ENCODE assay signal across 21 cellular contexts in the genomic region with DNA sequence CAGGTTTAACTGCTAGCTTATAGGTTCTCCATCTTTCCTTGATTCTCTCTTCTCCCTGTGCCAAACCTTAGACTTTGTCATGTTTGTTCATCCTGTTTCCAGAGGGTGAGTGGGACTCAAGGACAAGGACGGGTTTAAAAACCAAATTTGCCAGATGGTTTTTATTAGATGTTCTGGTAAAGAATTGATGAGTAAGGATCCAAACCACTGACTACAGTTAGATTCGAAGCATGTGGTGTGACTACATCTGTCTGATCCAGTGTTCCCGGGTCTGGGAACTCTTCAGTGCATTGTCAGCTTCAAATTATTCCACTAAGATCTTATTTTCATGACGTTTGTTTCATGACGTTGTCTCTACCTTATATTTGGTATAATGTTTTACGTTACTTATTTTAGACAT. TPM values are rescaled to one million over a fixed set of nuclear protein-coding genes. Genes with fewer than 3 reads are reported as not detected.
A peak's percentile ranks its signal among the peaks of the same experiment; 100 is the strongest.
DNase-seq lines count a peak whose midpoint lies in the region; ATAC-seq and TF ChIP-seq lines count a peak whose summit lies in the region.
"Had no signal": no experiment of that assay in that cellular context is flagged by ENCODE, and none has a peak within 500 bp of the region (broad histone marks: within the 10 kb centered on the region; RNA-seq: fewer than 3 reads in every experiment).

No MANE protein-coding gene starts in this region.

- H3K4me3 ChIP-seq in ACC112 (ENCODE audit: low read depth, low read length) (no peak overlapping the region), adipocyte (ENCODE audit: low read length) (no peak overlapping the region), fibroblast of villous mesenchyme (ENCODE audit: low read depth, low read length) (no peak overlapping the region), aorta (ENCODE audit: low read length in 2 of 2) (no peak overlapping the region)
- H3K4me3 ChIP-seq: adrenal gland, cardiac muscle cell, heart right ventricle, PC-9, psoas muscle, upper lobe of left lung had no signal

- ATAC-seq in aorta (ENCODE audit: low FRiP score) = no peak
- ATAC-seq: heart right ventricle, psoas muscle had no signal

- peaks cover 6% of the 10 kb centered on the region for H3K4me1 Mint-ChIP-seq in CD14-positive monocyte

- peaks cover 23% of the 10 kb centered on the region for H3K4me1 ChIP-seq in ACC112 (ENCODE audit: control insufficient read depth, insufficient read depth, low read length, unreplicated experiment)
- peaks cover 12% of the 10 kb centered on the region for H3K4me1 ChIP-seq in adipocyte (ENCODE audit: control insufficient read depth, insufficient read depth, low read length)
- H3K4me1 ChIP-seq in aorta (ENCODE audit: control insufficient read depth in 1 of 2, insufficient read depth in 2 of 2, low read length in 2 of 2) = no peaks in the 10 kb centered on the region
- H3K4me1 ChIP-seq: adrenal gland, psoas muscle, upper lobe of left lung had no signal

- WGBS in aorta, 2 donors = 75 to 88% methylated on average over 6 of the region's 6 CpGs

- H3K79me2 ChIP-seq in ACC112 (ENCODE audit: control insufficient read depth, insufficient read depth, low read length, unreplicated experiment) = no peaks in the 10 kb centered on the region

- no peaks in the 10 kb centered on the region for H3K9me3 ChIP-seq in adipocyte (ENCODE audit: control insufficient read depth, low read length)
- H3K9me3 ChIP-seq in aorta (ENCODE audit: control insufficient read depth, low read length) = no peaks in the 10 kb centered on the region
- H3K9me3 ChIP-seq: adrenal gland, heart right ventricle, psoas muscle, upper lobe of left lung had no signal

- H3K27me3 ChIP-seq in ACC112 (ENCODE audit: insufficient read depth, low read length) (no peaks in the 10 kb centered on the region), adipocyte (replicated peaks; ENCODE audit: control insufficient read depth, insufficient read depth, low read length) (peaks cover 9% of the 10 kb centered on the region), aorta (ENCODE audit: control insufficient read depth in 1 of 2, insufficient read depth in 2 of 2, low read length in 1 of 2) (no peaks in the 10 kb centered on the region)
- H3K27me3 ChIP-seq: cardiac muscle cell, heart right ventricle, upper lobe of left lung had no signal

- no peak overlapping the region for H3K4me3 Mint-ChIP-seq in CD14-positive monocyte

- peaks cover 52 to 61% of the 10 kb centered on the region in 2 donors for H3K36me3 Mint-ChIP-seq in CD14-positive monocyte

- intact Hi-C loops in aorta (cut with DNase I) (no loop called here), CD14-positive monocyte (cut with micrococcal nuclease) (no loop called here)

- peaks cover 0 to 8% (median 0%) of the 10 kb centered on the region in 3 donors for H3K27me3 Mint-ChIP-seq in CD14-positive monocyte (ENCODE audit: low read depth in 3 of 3)

- peaks cover 0 to 1% (median 0%) of the 10 kb centered on the region in 7 donors for H3K9me3 Mint-ChIP-seq in CD14-positive monocyte

- TF ChIP-seq CTCF in fibroblast of villous mesenchyme (IDR thresholded peaks at IDR 0.05; ENCODE audit: insufficient read depth, low read depth, low read length) (no peak), CD14-positive monocyte (IDR thresholded peaks at IDR 0.05) (no peak)

- no peak overlapping the region for H2AFZ ChIP-seq in ACC112 (ENCODE audit: low read length, unreplicated experiment)
- H2AFZ ChIP-seq: PC-9 had no signal

- DNase-seq in GM03348 (ENCODE audit: low spot score) = peak; percentile 66
- peak; percentile 65 for DNase-seq in adipocyte (ENCODE audit: low read depth)
- peak; percentile 42 for DNase-seq in fibroblast of villous mesenchyme (ENCODE audit: low read depth)
- DNase-seq in aorta = no peak
- no peak for DNase-seq in COR-L47 (lab: John Stamatoyannopoulos, UW)
- DNase-seq in CD14-positive monocyte (ENCODE audit: low spot score) = no peak
- no peak for DNase-seq in DMS 273 treated with DMSO at 0.1 percent for 48 hours (lab: John Stamatoyannopoulos, UW)
- DNase-seq: 8988T; activated CD4-positive, alpha-beta T cell treated with anti-CD3 and anti-CD28 coated beads for 1 hour; adrenal gland; GOT3; heart right ventricle; mammary epithelial cell; NCI-H510A; PC-9; psoas muscle; SHP77; upper lobe of left lung had no signal

- H3K36me3 ChIP-seq in ACC112 (ENCODE audit: insufficient read depth, low read length) = peaks cover 16% of the 10 kb centered on the region; the same call in 1 of the 2 replicates
- peaks cover 20% of the 10 kb centered on the region for H3K36me3 ChIP-seq in adipocyte (ENCODE audit: control insufficient read depth, insufficient read depth, low read length, severe bottlenecking)
- peaks cover 3% of the 10 kb centered on the region in 2 donors for H3K36me3 ChIP-seq in aorta (ENCODE audit: control insufficient read depth in 1 of 2, insufficient read depth in 2 of 2, low read length in 1 of 2)
- H3K36me3 ChIP-seq: adrenal gland, cardiac muscle cell had no signal

- H3K9ac ChIP-seq in adipocyte (ENCODE audit: low read length) = no peak overlapping the region
- H3K9ac ChIP-seq: KMS-11 had no signal

- no peak overlapping the region for H3K27ac Mint-ChIP-seq in CD14-positive monocyte

- H3K27ac ChIP-seq in ACC112 (ENCODE audit: low read depth, low read length) (peak overlapping the region; percentile 95), aorta (ENCODE audit: low read depth in 1 of 2, low read length in 2 of 2) (no peak overlapping the region)
- H3K27ac ChIP-seq: adrenal gland, cardiac muscle cell, heart right ventricle, KMS-11, PC-9, upper lobe of left lung had no signal

RNA-seq across cellular contexts. Expression of a gene that starts 37.5 kb away (rescaled TPM):
- total RNA-seq in fibroblast of villous mesenchyme = 15.5 and 30.2 TPM in 2 replicates
- total RNA-seq in aorta = 10 to 100 TPM; 24.0 to 24.2 TPM
- 10 to 100 TPM; 10.2 to 13.4 TPM for polyA plus RNA-seq in aorta
- 1 to 10 TPM; 5.8 to 6.1 TPM for polyA plus RNA-seq in CD14-positive monocyte

Comparison
In these comparisons a context has a peak if more than half of its experiments do, and no peak if none do; other contexts are left out.
1. DNase-seq: peak in GM03348 (single experiment), adipocyte (single experiment) and fibroblast of villous mesenchyme (single experiment); none in aorta (0 of 2), COR-L47 (single experiment), CD14-positive monocyte (single experiment) and DMS 273 treated with DMSO at 0.1 percent for 48 hours (single experiment).